In genomic region chr12:104381721-104382480, GRCh38 we compare ENCODE assay signal across 7 cellular contexts.
DNase-seq lines count a peak whose midpoint lies in the region; ATAC-seq, FAIRE-seq and TF ChIP-seq lines count a peak whose summit lies in the region.

No MANE protein-coding gene starts in this region.

- H3K4me1 Mint-ChIP-seq in naive thymus-derived CD4-positive, alpha-beta T cell: peaks cover 0 to 18% (median 6%) of the 10 kb centered on the region in 7 donors

- no peak overlapping the region for H2BK5ac ChIP-seq in IMR-90 (ENCODE audit: low read depth, low read length, poor library complexity, severe bottlenecking)

- H2AFZ ChIP-seq in IMR-90 (replicated peaks; ENCODE audit: low read length, poor library complexity) (peak overlapping the region; percentile 61), OCI-LY3 (ENCODE audit: low read depth, low read length) (peak overlapping the region; percentile 58)

- no peak overlapping the region for H3K4ac ChIP-seq in IMR-90 (ENCODE audit: low read depth, low read length)

- H2AK5ac ChIP-seq in IMR-90 (ENCODE audit: low read depth, low read length): 0 out of 2 replicates have a peak overlapping the region, but pooled peaks have one; percentile 1

- peak; percentile 93 for TF ChIP-seq CTCF in IMR-90 (conservative IDR thresholded peaks at IDR 0.05; ENCODE audit: low read depth, low read length)
- peak; percentile 94 for TF ChIP-seq CTCF in OCI-LY3 (IDR thresholded peaks at IDR 0.05; ENCODE audit: low read depth, low read length)
- peak; percentile 87 to 98 (median 93) for TF ChIP-seq CTCF in esophagus muscularis mucosa (IDR thresholded peaks at IDR 0.05)

- no peaks in the 10 kb centered on the region for H3K79me2 ChIP-seq in OCI-LY3 (ENCODE audit: low read length)

- H3K4me1 ChIP-seq in IMR-90 (ENCODE audit: control insufficient read depth, insufficient read depth, low read length) (peaks cover 4% of the 10 kb centered on the region), OCI-LY3 (ENCODE audit: low read length) (0 out of 2 replicates have a peak, but pooled peaks cover 2% of the 10 kb centered on the region), esophagus muscularis mucosa (peaks cover 7 to 10% (median 8%) of the 10 kb centered on the region in 4 donors)
- peaks cover 0 to 6% of the 10 kb centered on the region in 2 donors for H3K4me1 ChIP-seq in naive thymus-derived CD4-positive, alpha-beta T cell (ENCODE audit: control insufficient read depth in 2 of 2, insufficient read depth in 2 of 2, low read length in 2 of 2)

- no peak for FAIRE-seq in GM12892 (lab: Jason Lieb, UNC)

- H3K36me3 Mint-ChIP-seq in naive thymus-derived CD4-positive, alpha-beta T cell: peaks cover 0 to 3% (median 0%) of the 10 kb centered on the region in 5 donors

- H4K91ac ChIP-seq in IMR-90 (ENCODE audit: insufficient read depth, low read depth, low read length): no peak overlapping the region

- CTCF ChIA-PET in IMR-90 (lab: Yijun Ruan, JAX): interaction anchor here (0.5 to 1.9 kb wide), 23 partner anchors 14 to 674 kb away, joined by 3 to 14 read pairs (median 3); partner anchors contain the start of gene CHST11
- CTCF ChIA-PET in naive thymus-derived CD4-positive, alpha-beta T cell (lab: Charles Lee): interaction anchor here (0.7 to 4.0 kb wide), 48 partner anchors 14 to 672 kb away, joined by 3 to 41 read pairs (median 4); no protein-coding TSS in a partner anchor

- no peak overlapping the region for H4K5ac ChIP-seq in IMR-90 (ENCODE audit: low read depth, low read length)

- DNase-seq in GM12892 (ENCODE audit: insufficient read length): peak; percentile 59
- peak; percentile 74 for DNase-seq in IMR-90
- DNase-seq in activated T-cell treated with anti-CD3 and anti-CD28 coated beads for 24 hours (ENCODE audit: low read depth): peak; percentile 75
- DNase-seq in esophagus muscularis mucosa (ENCODE audit: extremely low spot score): peak; percentile 94
- peak; percentile 62 to 86 (median 74) for DNase-seq in naive thymus-derived CD4-positive, alpha-beta T cell
- DNase-seq in stimulated activated CD8-positive, alpha-beta memory T cell treated with anti-CD3 and anti-CD28 coated beads, Interleukin-7, amount 100 ng/mL, for 48 hours (ENCODE audit: extremely low read depth in 1 of 2, low read depth in 1 of 2): peak; percentile 46 to 68

- H3K18ac ChIP-seq in IMR-90 (ENCODE audit: low read depth, low read length): no peak overlapping the region

- no peak overlapping the region for H2BK20ac ChIP-seq in IMR-90 (ENCODE audit: low read depth, low read length)

- H3K9me1 ChIP-seq in IMR-90 (ENCODE audit: insufficient read depth, low read length): peaks cover 2% of the 10 kb centered on the region

- no peak for TF ChIP-seq POLR2A in GM12892 (IDR thresholded peaks at IDR 0.05; ENCODE audit: low read depth, low read length)
- TF ChIP-seq POLR2A in IMR-90 (IDR thresholded peaks at IDR 0.05; ENCODE audit: low read depth, low read length): no peak
- no peak for TF ChIP-seq POLR2A in esophagus muscularis mucosa (IDR thresholded peaks at IDR 0.05; ENCODE audit: low read depth)

- H3K9me3 ChIP-seq in IMR-90 (ENCODE audit: control insufficient read depth, insufficient read depth, low read length) (no peaks in the 10 kb centered on the region), OCI-LY3 (ENCODE audit: insufficient read depth, low read length) (no peaks in the 10 kb centered on the region), esophagus muscularis mucosa (no peaks in the 10 kb centered on the region)
- no peaks in the 10 kb centered on the region for H3K9me3 ChIP-seq in naive thymus-derived CD4-positive, alpha-beta T cell (ENCODE audit: control insufficient read depth in 2 of 3, low read length in 3 of 3)

- H3K56ac ChIP-seq in IMR-90 (ENCODE audit: extremely low read depth, insufficient read depth, low read length): no peak overlapping the region

- dilution Hi-C loops in IMR-90 (cut with HindIII; ENCODE audit: low sequenced_read_pairs, unreplicated experiment): no loop called here

- no peak overlapping the region for H3K4me3 Mint-ChIP-seq in naive thymus-derived CD4-positive, alpha-beta T cell

- H3K14ac ChIP-seq in IMR-90 (replicated peaks; ENCODE audit: low read depth, low read length): no peak overlapping the region

- H3K9ac ChIP-seq in IMR-90 (ENCODE audit: low read depth, low read length) (no peak overlapping the region), OCI-LY3 (ENCODE audit: low read length) (no peak overlapping the region)

- H3K4me2 ChIP-seq in IMR-90 (ENCODE audit: low read depth, low read length) (peak overlapping the region; percentile 82), OCI-LY3 (ENCODE audit: low read length) (peak overlapping the region; percentile 74)

- TF ChIP-seq EP300 in esophagus muscularis mucosa (IDR thresholded peaks at IDR 0.05): no peak

- peak; percentile 96 for TF ChIP-seq RAD21 in IMR-90 (IDR thresholded peaks at IDR 0.05; ENCODE audit: low read length)

- BruUV-seq in IMR-90 (replicated peaks; lab: Mats Ljungman, UMichigan): no TSS peak

- H3K79me1 ChIP-seq in IMR-90 (ENCODE audit: low read depth in 1 of 2, low read length in 2 of 2): no peaks in the 10 kb centered on the region

- H3K27ac ChIP-seq in IMR-90 (ENCODE audit: insufficient read depth, low read length): no peak overlapping the region
- H3K27ac ChIP-seq in OCI-LY3 (ENCODE audit: low read length): no peak overlapping the region
- no peak overlapping the region for H3K27ac ChIP-seq in esophagus muscularis mucosa (replicated peaks in 1 of 4)
- H3K27ac ChIP-seq in naive thymus-derived CD4-positive, alpha-beta T cell (ENCODE audit: low read depth, low read length): no peak overlapping the region

- H2AK9ac ChIP-seq in IMR-90 (replicated peaks; ENCODE audit: low read depth, low read length, poor library complexity): no peak overlapping the region

- 23% methylated on average over 9 of the region's 18 CpGs; no CpG with 5 or more reads in 1 of the 2 experiments for WGBS in IMR-90 (ENCODE audit: extremely low coverage in 2 of 2, insufficient read length in 1 of 2), 2 experiments
- WGBS in esophagus muscularis mucosa: 20% methylated on average over 3 of the region's 18 CpGs

- peak overlapping the region in 1 of 9 donors; percentile 17 for H3K27ac Mint-ChIP-seq in naive thymus-derived CD4-positive, alpha-beta T cell

- H3K36me3 ChIP-seq in IMR-90 (ENCODE audit: control insufficient read depth, insufficient read depth, low read length) (no peaks in the 10 kb centered on the region), OCI-LY3 (replicated peaks; ENCODE audit: low read depth, low read length) (no peaks in the 10 kb centered on the region), esophagus muscularis mucosa (no peaks in the 10 kb centered on the region)
- H3K36me3 ChIP-seq in naive thymus-derived CD4-positive, alpha-beta T cell (ENCODE audit: control insufficient read depth in 2 of 3, insufficient read depth in 3 of 3, low read length in 3 of 3): no peaks in the 10 kb centered on the region

- H4K8ac ChIP-seq in IMR-90 (ENCODE audit: low read depth in 2 of 2, low read length in 2 of 2): no peak overlapping the region

- H4K20me1 ChIP-seq in IMR-90 (ENCODE audit: insufficient read depth, low read length) (no peaks in the 10 kb centered on the region), OCI-LY3 (ENCODE audit: insufficient read depth, low read length) (no peaks in the 10 kb centered on the region)

- peak; percentile 90 for ATAC-seq in IMR-90 (ENCODE audit: low read depth)
- peak; percentile 94 for ATAC-seq in naive thymus-derived CD4-positive, alpha-beta T cell

- peaks cover 0 to 3% (median 0%) of the 10 kb centered on the region in 11 donors for H3K9me3 Mint-ChIP-seq in naive thymus-derived CD4-positive, alpha-beta T cell

- H2BK120ac ChIP-seq in IMR-90 (ENCODE audit: low read depth, low read length): no peak overlapping the region

- H3K23ac ChIP-seq in IMR-90 (ENCODE audit: low read depth, low read length): no peak overlapping the region

- in situ Hi-C loops in IMR-90 (cut with MboI; ENCODE audit: low sequenced_read_pairs): loop anchor here (5.0 kb wide), 2 partner anchors 495 to 670 kb away; no protein-coding TSS in a partner anchor

- POLR2A ChIA-PET in IMR-90 (lab: Charles Lee; ENCODE audit: unreplicated experiment): no interaction called here
- POLR2A ChIA-PET in naive thymus-derived CD4-positive, alpha-beta T cell (lab: Charles Lee): interaction anchor here (1.1 kb wide), 1 partner anchor 671 kb away, joined by 5 read pairs; no protein-coding TSS in a partner anchor

- H3K4me3 ChIP-seq in IMR-90 (ENCODE audit: insufficient read depth, low read depth, low read length) (no peak overlapping the region), OCI-LY3 (ENCODE audit: low read length) (peak overlapping the region; percentile 50), esophagus muscularis mucosa (no peak overlapping the region)
- H3K4me3 ChIP-seq in naive thymus-derived CD4-positive, alpha-beta T cell (ENCODE audit: low read length): no peak overlapping the region

- no peak overlapping the region for H2BK15ac ChIP-seq in IMR-90 (ENCODE audit: low read depth, low read length)

- H3K27me3 Mint-ChIP-seq in naive thymus-derived CD4-positive, alpha-beta T cell: peaks cover 0 to 15% (median 10%) of the 10 kb centered on the region in 5 donors

- H3K27me3 ChIP-seq in IMR-90 (ENCODE audit: control insufficient read depth, insufficient read depth, low read length): no peaks in the 10 kb centered on the region
- 0 out of 2 replicates have a peak, but pooled peaks cover 2% of the 10 kb centered on the region for H3K27me3 ChIP-seq in OCI-LY3 (ENCODE audit: low read depth, low read length)
- no peaks in the 10 kb centered on the region for H3K27me3 ChIP-seq in esophagus muscularis mucosa
- H3K27me3 ChIP-seq in naive thymus-derived CD4-positive, alpha-beta T cell (ENCODE audit: control insufficient read depth in 2 of 2, insufficient read depth in 2 of 2, low read length in 2 of 2): no peaks in the 10 kb centered on the region

- intact Hi-C loops in IMR-90 (cut with micrococcal nuclease) (loop anchor here (1.0 to 10.0 kb wide), 6 partner anchors 300 to 723 kb away; partner anchors contain the start of gene WASHC4), esophagus muscularis mucosa (cut with DNase I) (loop anchor here (2.0 to 5.0 kb wide), 2 partner anchors 495 to 670 kb away; no protein-coding TSS in a partner anchor)
- intact Hi-C loops in naive thymus-derived CD4-positive, alpha-beta T cell (cut with micrococcal nuclease): loop anchor here (1.0 to 10.0 kb wide), 12 partner anchors 74 to 1001 kb away; partner anchors contain the start of genes SLC41A2 (in 2 of the 2) and CHST11 (in 1 of the 2)

TF ChIP-seq in IMR-90, 13 proteins besides CTCF, POLR2A, EP300 and RAD21:
- TF ChIP-seq MXI1 (IDR thresholded peaks at IDR 0.05; ENCODE audit: borderline replicate concordance, low read depth, low read length): no peak
- TF ChIP-seq MAFK (IDR thresholded peaks at IDR 0.05; ENCODE audit: low read depth, low read length): no peak
- TF ChIP-seq SMC3 (IDR thresholded peaks at IDR 0.05; ENCODE audit: low read depth, low read length): peak; percentile 97
